ENCODE assay signal across 1 cellular context in the genomic region with DNA sequence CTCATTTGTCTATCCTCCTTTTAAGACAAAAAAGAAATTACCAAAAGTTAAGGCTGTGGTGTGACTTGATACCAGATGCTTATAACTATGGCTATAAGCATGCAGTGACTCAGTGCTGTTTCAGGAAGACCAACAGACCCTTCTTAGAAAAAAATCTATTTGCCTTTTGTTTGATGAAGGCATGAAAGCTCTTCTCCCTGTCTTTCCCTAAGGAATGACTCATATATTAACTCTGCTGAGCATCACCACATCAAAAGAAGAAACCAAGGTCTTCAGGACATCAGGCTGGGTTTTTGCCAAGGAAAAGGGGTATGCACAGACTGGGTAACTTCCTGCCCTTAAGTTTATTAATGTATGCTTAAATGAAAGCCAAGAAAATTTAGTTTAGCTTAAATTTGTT.
TF ChIP-seq lines count a peak whose summit lies in the region.

No MANE protein-coding gene starts in this region.

TF ChIP-seq in A549, 52 proteins besides CTCF, POLR2A, EP300 and RAD21 (continued from another document):
- TF ChIP-seq KDM5A (IDR thresholded peaks at IDR 0.05) (no peak), ZC3H11A (IDR thresholded peaks at IDR 0.05) (no peak), ZSCAN20 (CRISPR knock-in tag; IDR thresholded peaks at IDR 0.05) (peak; percentile 70), MYC (IDR thresholded peaks at IDR 0.05; ENCODE audit: borderline replicate concordance, low read length) (no peak), GATA3 (IDR thresholded peaks at IDR 0.05; ENCODE audit: borderline replicate concordance) (peak; percentile 100), NPAS2 (CRISPR knock-in tag; IDR thresholded peaks at IDR 0.05; ENCODE audit: borderline replicate concordance) (no peak), FOSL2 (IDR thresholded peaks at IDR 0.05) (peak; percentile 99), FOSL2 (CRISPR knock-in tag; IDR thresholded peaks at IDR 0.05) (peak; percentile 100), TFCP2L1 (CRISPR knock-in tag; IDR thresholded peaks at IDR 0.05) (peak; percentile 47), JUNB (IDR thresholded peaks at IDR 0.05) (peak; percentile 100), HEYL (CRISPR knock-in tag; IDR thresholded peaks at IDR 0.05) (peak; percentile 81), ZFP36 (IDR thresholded peaks at IDR 0.05; ENCODE audit: borderline replicate concordance, partially characterized antibody) (no peak), CHD2 (IDR thresholded peaks at IDR 0.05; ENCODE audit: low read length, partially characterized antibody) (no peak), CHD4 (IDR thresholded peaks at IDR 0.05; ENCODE audit: borderline replicate concordance) (no peak), CBX8 (IDR thresholded peaks at IDR 0.05) (no peak), CBX2 (IDR thresholded peaks at IDR 0.05; ENCODE audit: borderline replicate concordance, low read depth) (no peak), BHLHE40 (IDR thresholded peaks at IDR 0.05; ENCODE audit: low read depth, low read length) (no peak), ZNF302 (CRISPR knock-in tag; IDR thresholded peaks at IDR 0.05) (peak; percentile 71), EHMT2 (IDR thresholded peaks at IDR 0.05; ENCODE audit: low read depth) (no peak), EHF (CRISPR knock-in tag; IDR thresholded peaks at IDR 0.05) (peak; percentile 46; the same call in 1 of the 2 replicates), PHF8 (IDR thresholded peaks at IDR 0.05; ENCODE audit: borderline replicate concordance, low read depth) (no peak), HOXB5 (CRISPR knock-in tag; IDR thresholded peaks at IDR 0.05) (peak; percentile 90), POLR2AphosphoS2 (conservative IDR thresholded peaks at IDR 0.05; ENCODE audit: low read length) (no peak), KDM1A (IDR thresholded peaks at IDR 0.05; ENCODE audit: low read depth) (no peak), MAFK (IDR thresholded peaks at IDR 0.05; ENCODE audit: partially characterized antibody) (peak; percentile 67), FOSB (CRISPR knock-in tag; IDR thresholded peaks at IDR 0.05) (no peak), SREBF2 (IDR thresholded peaks at IDR 0.05) (no peak), HOXB13 (CRISPR knock-in tag; IDR thresholded peaks at IDR 0.05; ENCODE audit: low read depth) (peak; percentile 76), HDAC2 (IDR thresholded peaks at IDR 0.05) (no peak), JUN (IDR thresholded peaks at IDR 0.05) (peak; percentile 100), TP53 (CRISPR knock-in tag; IDR thresholded peaks at IDR 0.05) (no peak; the same call in 1 of the 2 replicates), RFX5 (IDR thresholded peaks at IDR 0.05) (peak; percentile 32; the same call in 1 of the 2 replicates)
- TF ChIP-seq, protein P1, sequence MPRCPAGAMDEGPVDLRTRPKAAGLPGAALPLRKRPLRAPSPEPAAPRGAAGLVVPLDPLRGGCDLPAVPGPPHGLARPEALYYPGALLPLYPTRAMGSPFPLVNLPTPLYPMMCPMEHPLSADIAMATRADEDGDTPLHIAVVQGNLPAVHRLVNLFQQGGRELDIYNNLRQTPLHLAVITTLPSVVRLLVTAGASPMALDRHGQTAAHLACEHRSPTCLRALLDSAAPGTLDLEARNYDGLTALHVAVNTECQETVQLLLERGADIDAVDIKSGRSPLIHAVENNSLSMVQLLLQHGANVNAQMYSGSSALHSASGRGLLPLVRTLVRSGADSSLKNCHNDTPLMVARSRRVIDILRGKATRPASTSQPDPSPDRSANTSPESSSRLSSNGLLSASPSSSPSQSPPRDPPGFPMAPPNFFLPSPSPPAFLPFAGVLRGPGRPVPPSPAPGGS (IDR thresholded peaks at IDR 0.05) = peak; percentile 97
- TF ChIP-seq, protein P2, sequence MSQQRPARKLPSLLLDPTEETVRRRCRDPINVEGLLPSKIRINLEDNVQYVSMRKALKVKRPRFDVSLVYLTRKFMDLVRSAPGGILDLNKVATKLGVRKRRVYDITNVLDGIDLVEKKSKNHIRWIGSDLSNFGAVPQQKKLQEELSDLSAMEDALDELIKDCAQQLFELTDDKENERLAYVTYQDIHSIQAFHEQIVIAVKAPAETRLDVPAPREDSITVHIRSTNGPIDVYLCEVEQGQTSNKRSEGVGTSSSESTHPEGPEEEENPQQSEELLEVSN (IDR thresholded peaks at IDR 0.05; ENCODE audit: borderline replicate concordance, low read depth) = no peak
- TF ChIP-seq, protein P3, sequence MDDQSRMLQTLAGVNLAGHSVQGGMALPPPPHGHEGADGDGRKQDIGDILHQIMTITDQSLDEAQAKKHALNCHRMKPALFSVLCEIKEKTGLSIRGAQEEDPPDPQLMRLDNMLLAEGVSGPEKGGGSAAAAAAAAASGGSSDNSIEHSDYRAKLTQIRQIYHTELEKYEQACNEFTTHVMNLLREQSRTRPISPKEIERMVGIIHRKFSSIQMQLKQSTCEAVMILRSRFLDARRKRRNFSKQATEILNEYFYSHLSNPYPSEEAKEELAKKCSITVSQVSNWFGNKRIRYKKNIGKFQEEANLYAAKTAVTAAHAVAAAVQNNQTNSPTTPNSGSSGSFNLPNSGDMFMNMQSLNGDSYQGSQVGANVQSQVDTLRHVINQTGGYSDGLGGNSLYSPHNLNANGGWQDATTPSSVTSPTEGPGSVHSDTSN (IDR thresholded peaks at IDR 0.05) = peak; percentile 87
- TF ChIP-seq, protein P4, sequence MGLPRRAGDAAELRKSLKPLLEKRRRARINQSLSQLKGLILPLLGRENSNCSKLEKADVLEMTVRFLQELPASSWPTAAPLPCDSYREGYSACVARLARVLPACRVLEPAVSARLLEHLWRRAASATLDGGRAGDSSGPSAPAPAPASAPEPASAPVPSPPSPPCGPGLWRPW (IDR thresholded peaks at IDR 0.05) = peak; percentile 35; the same call in 1 of the 2 replicates
- TF ChIP-seq, protein P5, sequence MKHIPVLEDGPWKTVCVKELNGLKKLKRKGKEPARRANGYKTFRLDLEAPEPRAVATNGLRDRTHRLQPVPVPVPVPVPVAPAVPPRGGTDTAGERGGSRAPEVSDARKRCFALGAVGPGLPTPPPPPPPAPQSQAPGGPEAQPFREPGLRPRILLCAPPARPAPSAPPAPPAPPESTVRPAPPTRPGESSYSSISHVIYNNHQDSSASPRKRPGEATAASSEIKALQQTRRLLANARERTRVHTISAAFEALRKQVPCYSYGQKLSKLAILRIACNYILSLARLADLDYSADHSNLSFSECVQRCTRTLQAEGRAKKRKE (CRISPR knock-in tag; IDR thresholded peaks at IDR 0.05; ENCODE audit: low read depth) = peak; percentile 74; the same call in 1 of the 2 replicates
- TF ChIP-seq, protein P6, sequence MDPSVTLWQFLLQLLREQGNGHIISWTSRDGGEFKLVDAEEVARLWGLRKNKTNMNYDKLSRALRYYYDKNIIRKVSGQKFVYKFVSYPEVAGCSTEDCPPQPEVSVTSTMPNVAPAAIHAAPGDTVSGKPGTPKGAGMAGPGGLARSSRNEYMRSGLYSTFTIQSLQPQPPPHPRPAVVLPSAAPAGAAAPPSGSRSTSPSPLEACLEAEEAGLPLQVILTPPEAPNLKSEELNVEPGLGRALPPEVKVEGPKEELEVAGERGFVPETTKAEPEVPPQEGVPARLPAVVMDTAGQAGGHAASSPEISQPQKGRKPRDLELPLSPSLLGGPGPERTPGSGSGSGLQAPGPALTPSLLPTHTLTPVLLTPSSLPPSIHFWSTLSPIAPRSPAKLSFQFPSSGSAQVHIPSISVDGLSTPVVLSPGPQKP (IDR thresholded peaks at IDR 0.05; ENCODE audit: low read depth, low read length) = no peak
- TF ChIP-seq, protein P7, sequence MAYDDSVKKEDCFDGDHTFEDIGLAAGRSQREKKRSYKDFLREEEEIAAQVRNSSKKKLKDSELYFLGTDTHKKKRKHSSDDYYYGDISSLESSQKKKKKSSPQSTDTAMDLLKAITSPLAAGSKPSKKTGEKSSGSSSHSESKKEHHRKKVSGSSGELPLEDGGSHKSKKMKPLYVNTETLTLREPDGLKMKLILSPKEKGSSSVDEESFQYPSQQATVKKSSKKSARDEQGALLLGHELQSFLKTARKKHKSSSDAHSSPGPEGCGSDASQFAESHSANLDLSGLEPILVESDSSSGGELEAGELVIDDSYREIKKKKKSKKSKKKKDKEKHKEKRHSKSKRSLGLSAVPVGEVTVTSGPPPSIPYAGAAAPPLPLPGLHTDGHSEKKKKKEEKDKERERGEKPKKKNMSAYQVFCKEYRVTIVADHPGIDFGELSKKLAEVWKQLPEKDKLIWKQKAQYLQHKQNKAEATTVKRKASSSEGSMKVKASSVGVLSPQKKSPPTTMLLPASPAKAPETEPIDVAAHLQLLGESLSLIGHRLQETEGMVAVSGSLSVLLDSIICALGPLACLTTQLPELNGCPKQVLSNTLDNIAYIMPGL (CRISPR knock-in tag; IDR thresholded peaks at IDR 0.05; ENCODE audit: borderline replicate concordance) = no peak
- TF ChIP-seq, protein P8, sequence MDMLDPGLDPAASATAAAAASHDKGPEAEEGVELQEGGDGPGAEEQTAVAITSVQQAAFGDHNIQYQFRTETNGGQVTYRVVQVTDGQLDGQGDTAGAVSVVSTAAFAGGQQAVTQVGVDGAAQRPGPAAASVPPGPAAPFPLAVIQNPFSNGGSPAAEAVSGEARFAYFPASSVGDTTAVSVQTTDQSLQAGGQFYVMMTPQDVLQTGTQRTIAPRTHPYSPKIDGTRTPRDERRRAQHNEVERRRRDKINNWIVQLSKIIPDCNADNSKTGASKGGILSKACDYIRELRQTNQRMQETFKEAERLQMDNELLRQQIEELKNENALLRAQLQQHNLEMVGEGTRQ (IDR thresholded peaks at IDR 0.05) = no peak
